In genomic region chr15:68994981-68995753, GRCh38 we compare ENCODE assay signal across 19 cellular contexts. TPM values are rescaled to one million over a fixed set of nuclear protein-coding genes. Genes with fewer than 3 reads are reported as not detected.
"Had no signal": no experiment of that assay in that cellular context is flagged by ENCODE, and none has a peak within 500 bp of the region (broad histone marks: within the 10 kb centered on the region; RNA-seq: fewer than 3 reads in every experiment).

No MANE protein-coding gene starts in this region.

- H3K27me3 ChIP-seq: esophagus squamous epithelium, thyroid gland had no signal

- DNase-seq: activated CD4-positive, alpha-beta T cell treated with anti-CD3 and anti-CD28 coated beads for 1 hour; activated gamma-delta T cell; cerebellar nuclear complex; effector memory CD4-positive, alpha-beta T cell; esophagus squamous epithelium; immature natural killer cell; kidney glomerular epithelial cell; mucosa of descending colon; naive thymus-derived CD8-positive, alpha-beta T cell; occipital lobe; retina; stimulated activated CD4-positive, alpha-beta T cell treated with anti-CD3 and anti-CD28 coated beads, Interleukin-12 subunit alpha, Interleukin-12 subunit beta, amount 100 ng/mL, for 4 hours; stimulated activated CD4-positive, alpha-beta T cell treated with anti-CD3 and anti-CD28 coated beads, Interleukin-1b, Interleukin-23, amount 100 ng/mL, for 48 hours; stimulated activated CD8-positive, alpha-beta memory T cell treated with anti-CD3 and anti-CD28 coated beads, Interleukin-4, amount 100 ng/mL, for 48 hours; stimulated activated naive CD4-positive, alpha-beta T cell; thyroid gland had no signal

- ATAC-seq: mucosa of descending colon; naive thymus-derived CD8-positive, alpha-beta T cell had no signal

- H3K4me3 ChIP-seq: esophagus squamous epithelium, mucosa of descending colon, thyroid gland had no signal

- H3K4me1 ChIP-seq: thyroid gland had no signal

- H3K36me3 ChIP-seq: esophagus squamous epithelium, thyroid gland had no signal

- H3K9me3 ChIP-seq: esophagus squamous epithelium, mucosa of descending colon, thyroid gland had no signal

- H3K27ac ChIP-seq: esophagus squamous epithelium, thyroid gland had no signal

RNA-seq across cellular contexts. Expression of gene NOX5, which starts 19.3 kb away (rescaled TPM):
- total RNA-seq: activated CD8-positive, alpha-beta memory T cell treated with anti-CD3 and anti-CD28 coated beads for 36 hours; bronchial epithelial cell; endothelial cell of umbilical vein had no signal
- polyA plus RNA-seq: naive thymus-derived CD8-positive, alpha-beta T cell had no signal
